22 cellular contexts compared by ENCODE assay signal in genomic region chrX:113644426-113644825, GRCh38.
DNase-seq lines count a peak whose midpoint lies in the region; ATAC-seq, FAIRE-seq and TF ChIP-seq lines count a peak whose summit lies in the region.
"Had no signal": no experiment of that assay in that cellular context is flagged by ENCODE, and none has a peak within 500 bp of the region (broad histone marks: within the 10 kb centered on the region; RNA-seq: fewer than 3 reads in every experiment).

No MANE protein-coding gene starts in this region.

- no peaks in the 10 kb centered on the region for H4K20me1 ChIP-seq in keratinocyte (ENCODE audit: control insufficient read depth, extremely low read depth, insufficient read depth, low read length)

- H3K27ac ChIP-seq in keratinocyte (ENCODE audit: control insufficient read depth, insufficient read depth, low read length): no peak overlapping the region
- H3K27ac ChIP-seq: coronary artery, uterus had no signal

- no peak for TF ChIP-seq POLR2A in GM18505 (IDR thresholded peaks at IDR 0.05; ENCODE audit: borderline replicate concordance, extremely low read depth, insufficient read depth, insufficient read length)

- TF ChIP-seq CTCF in keratinocyte (optimal IDR thresholded peaks at IDR 0.05 in 1 of 3, IDR thresholded peaks at IDR 0.05 in 1 of 3, conservative IDR thresholded peaks at IDR 0.05 in 1 of 3; ENCODE audit: extremely low read depth in 1 of 3, insufficient read depth in 2 of 3, low read length in 3 of 3): no peak

- H3K9me1 ChIP-seq in keratinocyte (ENCODE audit: control insufficient read depth, extremely low read depth, insufficient read depth, low read length): no peaks in the 10 kb centered on the region

- peaks cover 3% of the 10 kb centered on the region for H3K4me1 ChIP-seq in keratinocyte (ENCODE audit: control insufficient read depth, extremely low read depth, insufficient read depth, low read length)
- H3K4me1 ChIP-seq: uterus had no signal

- peak; percentile 27 for DNase-seq in AG20443 (ENCODE audit: low spot score)
- DNase-seq in HT1080 (ENCODE audit: low read depth): peak; percentile 72
- peak; percentile 3 for DNase-seq in astrocyte of the hippocampus (ENCODE audit: low read depth, low spot score)
- peak; percentile 4 for DNase-seq in keratinocyte (ENCODE audit: low read depth, low spot score)
- no peak for DNase-seq in midbrain (lab: John Stamatoyannopoulos, UW)
- DNase-seq in activated CD8-positive, alpha-beta memory T cell treated with anti-CD3 and anti-CD28 coated beads, Interleukin-2, amount 50 U/mL, for 4 hours: no peak
- DNase-seq: activated CD4-positive, CD25-positive, alpha-beta regulatory T cell; activated CD8-positive, alpha-beta T cell treated with anti-CD3 and anti-CD28 coated beads for 36 hours; activated T-cell treated with anti-CD3 and anti-CD28 coated beads, Interleukin-2, amount 50 U/mL, for 4 hours; CD8-positive, alpha-beta T cell; DND-41; MG63; NCI-H1436; NCI-H2171; NCI-H748 treated with DMSO at 0.1 percent for 48 hours; substantia nigra; uterus had no signal

- FAIRE-seq in keratinocyte (lab: Jason Lieb, UNC): no peak
- FAIRE-seq: H1 had no signal

- H3K4me3 ChIP-seq in keratinocyte (ENCODE audit: control insufficient read depth in 2 of 3, extremely low read depth in 1 of 3, insufficient read depth in 2 of 3, low read depth in 1 of 3, low read length in 3 of 3): no peak overlapping the region
- H3K4me3 ChIP-seq: coronary artery, MG63, uterus had no signal

- no peak overlapping the region for H2AFZ ChIP-seq in keratinocyte (ENCODE audit: control insufficient read depth, low read length)

- H3K27me3 ChIP-seq in keratinocyte (ENCODE audit: control insufficient read depth, extremely low read depth, insufficient read depth, low read length): no peaks in the 10 kb centered on the region
- H3K27me3 ChIP-seq: MG63, uterus had no signal

- dilution Hi-C loops in keratinocyte (cut with MboI; ENCODE audit: extremely low pct_ligation_motif_present, low sequenced_read_pairs): no loop called here

- H3K79me2 ChIP-seq in keratinocyte (ENCODE audit: control insufficient read depth, insufficient read depth, low read length): no peaks in the 10 kb centered on the region

- H3K9me3 ChIP-seq in keratinocyte (ENCODE audit: control insufficient read depth, low read depth, low read length): no peaks in the 10 kb centered on the region
- H3K9me3 ChIP-seq: MG63, uterus had no signal

- no peak overlapping the region for H3K9ac ChIP-seq in keratinocyte (ENCODE audit: control insufficient read depth, extremely low read depth, insufficient read depth, low read length)

- H3K4me2 ChIP-seq in keratinocyte (ENCODE audit: control insufficient read depth, extremely low read depth, insufficient read depth, low read depth, low read length): no peak overlapping the region

- ATAC-seq in HG03280 (IDR thresholded peaks at IDR 0.05; ENCODE audit: unreplicated experiment): no peak
- no peak for ATAC-seq in GM18505 (IDR thresholded peaks at IDR 0.05; ENCODE audit: unreplicated experiment)
- ATAC-seq: activated CD8-positive, alpha-beta T cell treated with anti-CD3 and anti-CD28 coated beads for 36 hours; activated naive CD4-positive, alpha-beta T cell treated with anti-CD3 and anti-CD28 coated beads, Interleukin-2, amount 50 U/mL, for 72 hours; activated T-cell treated with anti-CD3 and anti-CD28 coated beads, Interleukin-2, amount 50 U/mL, for 4 hours; CD8-positive, alpha-beta T cell had no signal

- H3K36me3 ChIP-seq in keratinocyte (ENCODE audit: control insufficient read depth in 2 of 2, extremely low read depth in 1 of 2, insufficient read depth in 2 of 2, low read length in 2 of 2): no peaks in the 10 kb centered on the region
- H3K36me3 ChIP-seq: MG63, uterus had no signal

Comparison
In these comparisons a context has a peak if more than half of its experiments do, and no peak if none do; other contexts are left out.
1. DNase-seq: peak in AG20443 (single experiment), HT1080 (single experiment), astrocyte of the hippocampus (single experiment) and keratinocyte (single experiment); none in midbrain (single experiment) and activated CD8-positive, alpha-beta memory T cell treated with anti-CD3 and anti-CD28 coated beads, Interleukin-2, amount 50 U/mL, for 4 hours (single experiment).